Comparison of ENCODE assay signal across 17 cellular contexts in the genomic region with DNA sequence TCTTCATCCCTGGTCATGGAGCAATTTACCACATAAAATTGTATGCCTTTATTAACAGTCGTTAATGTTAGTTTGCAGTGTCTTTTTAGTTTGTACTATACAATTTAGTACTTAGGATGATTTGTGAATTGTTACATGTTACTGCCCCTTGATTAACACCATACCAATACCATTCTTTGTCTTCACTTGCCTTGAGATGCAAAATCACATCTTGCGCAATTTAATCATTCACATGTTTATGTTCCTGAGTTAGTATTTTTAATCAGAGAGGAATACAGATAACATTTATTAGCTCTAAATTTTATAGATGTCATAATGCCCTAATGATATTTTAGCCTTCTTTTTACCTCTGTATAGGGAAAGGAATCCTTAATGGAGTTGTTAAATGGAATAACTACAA.
"Had no signal": no experiment of that assay in that cellular context is flagged by ENCODE, and none has a peak within 500 bp of the region (broad histone marks: within the 10 kb centered on the region; RNA-seq: fewer than 3 reads in every experiment).

No MANE protein-coding gene starts in this region.

- H3K9me3 Mint-ChIP-seq: naive B cell had no signal

- ATAC-seq: left cardiac atrium; mucosa of descending colon; stimulated activated naive CD8-positive, alpha-beta T cell treated with anti-CD3 and anti-CD28 coated beads, Interleukin-15, Interleukin-2, amounts not matched to agents 100 U/mL and 50 U/mL, for 24 hours; T-helper 17 cell had no signal

- H3K27me3 Mint-ChIP-seq: activated naive CD8-positive, alpha-beta T cell; naive B cell; T-helper 17 cell had no signal

- H3K27ac Mint-ChIP-seq: activated naive CD8-positive, alpha-beta T cell; T-helper 17 cell had no signal

- H3K4me3 Mint-ChIP-seq: activated naive CD8-positive, alpha-beta T cell; naive B cell; T-helper 17 cell had no signal

- H3K27me3 ChIP-seq: brain microvascular endothelial cell, hepatocyte, neutrophil, tibial nerve had no signal

- H2AFZ ChIP-seq: hepatocyte had no signal

- H3K27ac ChIP-seq: brain microvascular endothelial cell, coronary artery, hepatocyte, neutrophil, tibial nerve, VCaP had no signal

- H3K4me3 ChIP-seq: coronary artery, hepatocyte, mucosa of descending colon, tibial nerve had no signal

- H3K36me3 ChIP-seq: brain microvascular endothelial cell had no signal

- H3K4me2 ChIP-seq: hepatocyte had no signal

- H3K9me3 ChIP-seq: mucosa of descending colon, neutrophil, tibial nerve had no signal

- DNase-seq: activated CD4-positive, alpha-beta T cell treated with anti-CD3 and anti-CD28 coated beads, Interleukin-2, amount 50 U/mL, for 48 hours; anterior cingulate cortex; brain microvascular endothelial cell; left cardiac atrium; mesenchymal stem cell; mucosa of descending colon; naive B cell; retina; stimulated activated naive CD8-positive, alpha-beta T cell treated with anti-CD3 and anti-CD28 coated beads, Interleukin-15, Interleukin-2, amounts not matched to agents 100 U/mL and 50 U/mL, for 24 hours; substantia nigra; T-helper 17 cell had no signal
